Comparison of ENCODE assay signal across 32 cellular contexts in genomic region chr17:4020096-4020495, GRCh38. TPM values are rescaled to one million over a fixed set of nuclear protein-coding genes. Genes with fewer than 3 reads are reported as not detected.
"Had no signal": no experiment of that assay in that cellular context is flagged by ENCODE, and none has a peak within 500 bp of the region (broad histone marks: within the 10 kb centered on the region; RNA-seq: fewer than 3 reads in every experiment).

No MANE protein-coding gene starts in this region.

- H3K27me3 ChIP-seq: adrenal gland, body of pancreas, esophagus muscularis mucosa, foreskin keratinocyte, gastrocnemius medialis, heart left ventricle had no signal

- H3K9me3 Mint-ChIP-seq: activated naive CD4-positive, alpha-beta T cell treated with anti-CD3 and anti-CD28 coated beads, Interleukin-2, amount 50 U/mL, for 24 hours; activated naive CD8-positive, alpha-beta T cell treated with anti-CD3 and anti-CD28 coated beads for 36 hours; activated naive CD8-positive, alpha-beta T cell treated with anti-CD3 and anti-CD28 coated beads, Interleukin-2, amount 50 U/mL, for 24 hours; activated T-cell treated with anti-CD3 and anti-CD28 coated beads, Interleukin-2, amount 50 U/mL, for 72 hours; effector memory CD8-positive, alpha-beta T cell had no signal

- H3K27ac ChIP-seq: adrenal gland, body of pancreas, esophagus muscularis mucosa, foreskin keratinocyte, gastrocnemius medialis, heart left ventricle had no signal

- H3K4me1 Mint-ChIP-seq: activated naive CD4-positive, alpha-beta T cell treated with anti-CD3 and anti-CD28 coated beads, Interleukin-2, amount 50 U/mL, for 24 hours; activated naive CD8-positive, alpha-beta T cell treated with anti-CD3 and anti-CD28 coated beads for 36 hours; activated naive CD8-positive, alpha-beta T cell treated with anti-CD3 and anti-CD28 coated beads, Interleukin-2, amount 50 U/mL, for 24 hours; T-cell had no signal

- H3K4me3 Mint-ChIP-seq: activated naive CD4-positive, alpha-beta T cell treated with anti-CD3 and anti-CD28 coated beads for 36 hours; activated naive CD4-positive, alpha-beta T cell treated with anti-CD3 and anti-CD28 coated beads, Interleukin-2, amount 50 U/mL, for 24 hours; activated naive CD8-positive, alpha-beta T cell treated with anti-CD3 and anti-CD28 coated beads for 36 hours; activated naive CD8-positive, alpha-beta T cell treated with anti-CD3 and anti-CD28 coated beads, Interleukin-2, amount 50 U/mL, for 24 hours; activated T-cell treated with anti-CD3 and anti-CD28 coated beads, Interleukin-2, amount 50 U/mL, for 24 hours; activated T-cell treated with anti-CD3 and anti-CD28 coated beads, Interleukin-2, amount 50 U/mL, for 72 hours; effector memory CD8-positive, alpha-beta T cell; T-cell; T-helper 1 cell treated with Interleukin-12 subunit alpha and Interleukin-12 subunit beta and Interleukin-4 antibody, amounts not matched to agents 30 μg/mL and 1 μg/mL, for 36 hours had no signal

- ATAC-seq: activated naive CD8-positive, alpha-beta T cell treated with anti-CD3 and anti-CD28 coated beads, Interleukin-2, amount 50 U/mL, for 24 hours; activated T-cell treated with anti-CD3 and anti-CD28 coated beads, Interleukin-2, amount 50 U/mL, for 72 hours; effector memory CD8-positive, alpha-beta T cell; foreskin keratinocyte; gastrocnemius medialis; heart left ventricle; T-cell had no signal

- H3K27ac Mint-ChIP-seq: activated naive CD4-positive, alpha-beta T cell treated with anti-CD3 and anti-CD28 coated beads for 36 hours; activated naive CD4-positive, alpha-beta T cell treated with anti-CD3 and anti-CD28 coated beads, Interleukin-2, amount 50 U/mL, for 24 hours; activated naive CD8-positive, alpha-beta T cell treated with anti-CD3 and anti-CD28 coated beads for 36 hours; activated naive CD8-positive, alpha-beta T cell treated with anti-CD3 and anti-CD28 coated beads, Interleukin-2, amount 50 U/mL, for 24 hours; effector memory CD8-positive, alpha-beta T cell; T-cell; T-helper 1 cell treated with Interleukin-12 subunit alpha and Interleukin-12 subunit beta and Interleukin-4 antibody, amounts not matched to agents 30 μg/mL and 1 μg/mL, for 36 hours had no signal

- H3K4me3 ChIP-seq: adrenal gland, body of pancreas, esophagus muscularis mucosa, gastrocnemius medialis, heart left ventricle had no signal

- DNase-seq: activated CD4-positive, alpha-beta T cell treated with anti-CD3 and anti-CD28 coated beads for 4 hours; activated CD4-positive, alpha-beta T cell treated with anti-CD3 and anti-CD28 coated beads, Interleukin-2, amount 50 U/mL, for 1 hour; activated CD4-positive, alpha-beta T cell treated with anti-CD3 and anti-CD28 coated beads, Interleukin-2, amount 50 U/mL, for 48 hours; activated CD4-positive, CD25-positive, alpha-beta regulatory T cell; activated CD4-positive, CD25-positive, alpha-beta regulatory T cell treated with anti-CD3 and anti-CD28 coated beads, Interleukin-2, amount 50 U/mL, for 72 hours; activated CD8-positive, alpha-beta memory T cell treated with anti-CD3 and anti-CD28 coated beads, Interleukin-2, amount 50 U/mL, for 48 hours; activated effector memory CD4-positive, alpha-beta T cell treated with Interleukin-2 at 50 U/mL for 16 hours; activated naive CD4-positive, alpha-beta T cell treated with anti-CD3 and anti-CD28 coated beads for 36 hours; activated naive CD8-positive, alpha-beta T cell treated with anti-CD3 and anti-CD28 coated beads for 36 hours; activated naive CD8-positive, alpha-beta T cell treated with anti-CD3 and anti-CD28 coated beads, Interleukin-2, amount 50 U/mL, for 24 hours; activated T-cell treated with anti-CD3 and anti-CD28 coated beads for 4 hours; activated T-cell treated with anti-CD3 and anti-CD28 coated beads, Interleukin-2, amount 50 U/mL, for 24 hours; activated T-cell treated with anti-CD3 and anti-CD28 coated beads, Interleukin-2, amount 50 U/mL, for 72 hours; adrenal gland; amygdala; aorta; caudate nucleus; cortex of kidney; dermis blood vessel endothelial cell; effector CD4-positive, alpha-beta T cell; effector memory CD8-positive, alpha-beta T cell; erythroblast; foreskin keratinocyte; gastrocnemius medialis; glutamatergic neuron; heart left ventricle; T-cell had no signal

- H3K4me1 ChIP-seq: adrenal gland, body of pancreas, esophagus muscularis mucosa, foreskin keratinocyte, gastrocnemius medialis, heart left ventricle had no signal

- H3K9me3 ChIP-seq: adrenal gland, body of pancreas, gastrocnemius medialis had no signal

- H3K27me3 Mint-ChIP-seq: activated naive CD4-positive, alpha-beta T cell treated with anti-CD3 and anti-CD28 coated beads, Interleukin-2, amount 50 U/mL, for 24 hours; activated naive CD8-positive, alpha-beta T cell treated with anti-CD3 and anti-CD28 coated beads for 36 hours; activated naive CD8-positive, alpha-beta T cell treated with anti-CD3 and anti-CD28 coated beads, Interleukin-2, amount 50 U/mL, for 24 hours; activated T-cell treated with anti-CD3 and anti-CD28 coated beads, Interleukin-2, amount 50 U/mL, for 24 hours; effector memory CD8-positive, alpha-beta T cell; T-cell had no signal

- FAIRE-seq: colon had no signal

RNA-seq across cellular contexts. Expression of gene ATP2A3, which starts 55.9 kb away (rescaled TPM):
- total RNA-seq: dermis blood vessel endothelial cell had no signal
